In genomic region chr13:36819811-36820140, GRCh38 we compare ENCODE assay signal across 8 cellular contexts. TPM values are rescaled to one million over a fixed set of nuclear protein-coding genes. Genes with fewer than 3 reads are reported as not detected.
A peak's percentile ranks its signal among the peaks of the same experiment; 100 is the strongest.
DNase-seq lines count a peak whose midpoint lies in the region; ATAC-seq lines count a peak whose summit lies in the region.

No MANE protein-coding gene starts in this region.

- H3K4me1 Mint-ChIP-seq in stimulated activated naive CD8-positive, alpha-beta T cell treated with anti-CD3 and anti-CD28 coated beads, Interleukin-15, Interleukin-2, amounts not matched to agents 100 ng/mL and 50 ng/mL, for 24 hours (ENCODE audit: low read depth): peaks cover 59% of the 10 kb centered on the region

- H3K27ac ChIP-seq in SJCRH30 (peak overlapping the region; percentile 4; the same call in 1 of the 2 replicates), mesodermal cell (ENCODE audit: low read depth, low read length, severe bottlenecking) (no peak overlapping the region)

- H3K36me3 ChIP-seq in SJCRH30 (no peaks in the 10 kb centered on the region), mesodermal cell (ENCODE audit: control insufficient read depth, insufficient read depth, low read length) (no peaks in the 10 kb centered on the region)

- 3 to 4% methylated on average over 10 to 13 of the region's 14 CpGs for WGBS in mesodermal cell (ENCODE audit: insufficient coverage in 2 of 2), 2 experiments

- H3K27ac Mint-ChIP-seq in stimulated activated naive CD8-positive, alpha-beta T cell treated with anti-CD3 and anti-CD28 coated beads, Interleukin-15, Interleukin-2, amounts not matched to agents 100 ng/mL and 50 ng/mL, for 24 hours: peak overlapping the region; percentile 92

- H3K36me3 Mint-ChIP-seq in stimulated activated naive CD8-positive, alpha-beta T cell treated with anti-CD3 and anti-CD28 coated beads, Interleukin-15, Interleukin-2, amounts not matched to agents 100 ng/mL and 50 ng/mL, for 24 hours (ENCODE audit: low read depth): peaks cover 4% of the 10 kb centered on the region

- ATAC-seq in GM18870 (IDR thresholded peaks at IDR 0.05; ENCODE audit: unreplicated experiment): peak; percentile 16
- ATAC-seq in HG03135 (IDR thresholded peaks at IDR 0.05; ENCODE audit: unreplicated experiment): peak; percentile 26

- DNase-seq in AML-193 (lab: John Stamatoyannopoulos, UW) (peak; percentile 23 to 53), SJCRH30 (peak; percentile 51 to 64), cerebellar cortex (ENCODE audit: low spot score) (peak; percentile 27), dedifferentiated amniotic fluid mesenchymal stem cell (ENCODE audit: extremely low spot score) (no peak)

- H3K4me3 ChIP-seq in SJCRH30 (peak overlapping the region; percentile 65), mesodermal cell (ENCODE audit: extremely low read depth, insufficient read depth, low read length, poor library complexity, severe bottlenecking) (peak overlapping the region; percentile 75)

- H3K9me3 ChIP-seq in SJCRH30 (replicated peaks) (no peaks in the 10 kb centered on the region), mesodermal cell (ENCODE audit: control insufficient read depth, low read length) (no peaks in the 10 kb centered on the region)

- peaks cover 5% of the 10 kb centered on the region for H3K27me3 Mint-ChIP-seq in stimulated activated naive CD8-positive, alpha-beta T cell treated with anti-CD3 and anti-CD28 coated beads, Interleukin-15, Interleukin-2, amounts not matched to agents 100 ng/mL and 50 ng/mL, for 24 hours

- peak overlapping the region; percentile 95 for H3K4me3 Mint-ChIP-seq in stimulated activated naive CD8-positive, alpha-beta T cell treated with anti-CD3 and anti-CD28 coated beads, Interleukin-15, Interleukin-2, amounts not matched to agents 100 ng/mL and 50 ng/mL, for 24 hours

- no peaks in the 10 kb centered on the region for H3K27me3 ChIP-seq in SJCRH30

- H3K4me1 ChIP-seq in SJCRH30 (0 out of 2 replicates have a peak, but pooled peaks cover 5% of the 10 kb centered on the region), mesodermal cell (ENCODE audit: control insufficient read depth, insufficient read depth, low read length, poor library complexity, severe bottlenecking) (no peaks in the 10 kb centered on the region)

- H3K9me3 Mint-ChIP-seq in stimulated activated naive CD8-positive, alpha-beta T cell treated with anti-CD3 and anti-CD28 coated beads, Interleukin-15, Interleukin-2, amounts not matched to agents 100 ng/mL and 50 ng/mL, for 24 hours: no peaks in the 10 kb centered on the region

RNA-seq across cellular contexts. Expression of gene RFXAP, which starts 0.8 kb away (rescaled TPM):
- total RNA-seq in SJCRH30 (2014; rRNA removed; shearing (Covaris generic)): 7.3 and 8.9 TPM in 2 replicates
- 8.0 TPM for polyA plus RNA-seq in mesodermal cell (2013, experiment 1 of 2)
- 8.9 TPM for polyA plus RNA-seq in mesodermal cell (2013, experiment 2 of 2)
